In genomic region chr12:112909693-112910092, GRCh38 we compare ENCODE assay signal across 23 cellular contexts. TPM values are rescaled to one million over a fixed set of nuclear protein-coding genes. Genes with fewer than 3 reads are reported as not detected.
DNase-seq lines count a peak whose midpoint lies in the region; ATAC-seq and TF ChIP-seq lines count a peak whose summit lies in the region.
"Had no signal": no experiment of that assay in that cellular context is flagged by ENCODE, and none has a peak within 500 bp of the region (broad histone marks: within the 10 kb centered on the region; RNA-seq: fewer than 3 reads in every experiment).

No MANE protein-coding gene starts in this region.

- no peak for DNase-seq in activated naive CD4-positive, alpha-beta T cell treated with anti-CD3 and anti-CD28 coated beads, Interleukin-2, amount 10 ng/mL, durations not matched to agents 7 days and 5 days
- no peak for DNase-seq in activated naive CD4-positive, alpha-beta T cell treated with anti-CD3 and anti-CD28 coated beads, Interleukin-2, amount 50 U/mL, for 72 hours (ENCODE audit: low spot score in 2 of 2)
- DNase-seq in activated naive CD8-positive, alpha-beta T cell treated with anti-CD3 and anti-CD28 coated beads for 36 hours = no peak
- DNase-seq in osteoblast (ENCODE audit: insufficient read length, low spot score, missing footprints) (peak; percentile 11), ovary (no peak), HK-2 (ENCODE audit: unreplicated experiment) (no peak)
- DNase-seq: activated CD4-positive, CD25-positive, alpha-beta regulatory T cell; activated gamma-delta T cell; anterior cingulate cortex; central memory CD4-positive, alpha-beta T cell; DMS79; foreskin keratinocyte; immature natural killer cell; Karpas-422; midbrain; NCI-H187; NCI-H69; nephron progenitor cell; SK-N-SH had no signal

- H2AFZ ChIP-seq in osteoblast (ENCODE audit: low read length) = no peak overlapping the region
- H2AFZ ChIP-seq: hepatocyte had no signal

- H3K4me1 Mint-ChIP-seq in activated naive CD4-positive, alpha-beta T cell treated with anti-CD3 and anti-CD28 coated beads, Interleukin-2, amount 10 ng/mL, durations not matched to agents 7 days and 5 days = peaks cover 64% of the 10 kb centered on the region
- peaks cover 36% of the 10 kb centered on the region for H3K4me1 Mint-ChIP-seq in activated naive CD8-positive, alpha-beta T cell treated with anti-CD3 and anti-CD28 coated beads for 36 hours

- H3K4me3 ChIP-seq in GM08714 (ENCODE audit: low read length) (peak overlapping the region; percentile 14; the same call in 1 of the 2 replicates), osteoblast (ENCODE audit: insufficient read depth, low read length) (no peak overlapping the region), ovary (no peak overlapping the region)
- H3K4me3 ChIP-seq: hepatocyte had no signal

- peaks cover 20% of the 10 kb centered on the region for H3K9me3 Mint-ChIP-seq in activated naive CD4-positive, alpha-beta T cell treated with anti-CD3 and anti-CD28 coated beads, Interleukin-2, amount 10 ng/mL, durations not matched to agents 7 days and 5 days
- H3K9me3 Mint-ChIP-seq in activated naive CD4-positive, alpha-beta T cell treated with anti-CD3 and anti-CD28 coated beads, Interleukin-2, amount 50 U/mL, for 72 hours = peaks cover 7 to 19% of the 10 kb centered on the region in 2 donors
- H3K9me3 Mint-ChIP-seq in activated naive CD8-positive, alpha-beta T cell treated with anti-CD3 and anti-CD28 coated beads for 36 hours = peaks cover 15% of the 10 kb centered on the region

- TF ChIP-seq EP300 in ovary (IDR thresholded peaks at IDR 0.05) = no peak

- H3K27me3 Mint-ChIP-seq in activated naive CD4-positive, alpha-beta T cell treated with anti-CD3 and anti-CD28 coated beads, Interleukin-2, amount 10 ng/mL, durations not matched to agents 7 days and 5 days = no peaks in the 10 kb centered on the region
- H3K27me3 Mint-ChIP-seq in activated naive CD8-positive, alpha-beta T cell treated with anti-CD3 and anti-CD28 coated beads for 36 hours = no peaks in the 10 kb centered on the region

- no peaks in the 10 kb centered on the region for H4K20me1 ChIP-seq in osteoblast (ENCODE audit: insufficient read depth, low read length)

- H3K36me3 ChIP-seq in osteoblast (ENCODE audit: insufficient read depth, low read length) = no peaks in the 10 kb centered on the region
- no peaks in the 10 kb centered on the region for H3K36me3 ChIP-seq in ovary

- no peak overlapping the region for H3K27ac ChIP-seq in osteoblast (ENCODE audit: low read depth, low read length)
- H3K27ac ChIP-seq in ovary = no peak overlapping the region
- H3K27ac ChIP-seq: foreskin keratinocyte, hepatocyte had no signal

- TF ChIP-seq CTCF in osteoblast (IDR thresholded peaks at IDR 0.05; ENCODE audit: extremely low read depth, low read depth, low read length) = no peak
- TF ChIP-seq CTCF in ovary (IDR thresholded peaks at IDR 0.05) = no peak

- H3K36me3 Mint-ChIP-seq in activated naive CD4-positive, alpha-beta T cell treated with anti-CD3 and anti-CD28 coated beads, Interleukin-2, amount 10 ng/mL, durations not matched to agents 7 days and 5 days = peaks cover 61% of the 10 kb centered on the region
- H3K36me3 Mint-ChIP-seq in activated naive CD4-positive, alpha-beta T cell treated with anti-CD3 and anti-CD28 coated beads, Interleukin-2, amount 50 U/mL, for 72 hours = peaks cover 14 to 74% of the 10 kb centered on the region in 2 donors
- peaks cover 42% of the 10 kb centered on the region for H3K36me3 Mint-ChIP-seq in activated naive CD8-positive, alpha-beta T cell treated with anti-CD3 and anti-CD28 coated beads for 36 hours

- CTCF ChIA-PET in activated naive CD4-positive, alpha-beta T cell treated with anti-CD3 and anti-CD28 coated beads, Interleukin-2, amount 10 ng/mL, durations not matched to agents 7 days and 5 days (lab: Charles Lee) = interaction anchor here (2.3 kb wide), 1 partner anchor 28 kb away, joined by 7 read pairs; no protein-coding TSS in a partner anchor

- intact Hi-C loops in ovary (cut with DNase I) = no loop called here

- WGBS in ovary, 3 donors = 96 to 98% (median 98%) methylated on average over 4 of the region's 4 CpGs

- peaks cover 6% of the 10 kb centered on the region for H3K9me3 ChIP-seq in osteoblast (ENCODE audit: low read depth, low read length)
- H3K9me3 ChIP-seq in ovary = peaks cover 0 to 4% of the 10 kb centered on the region in 2 donors

- H3K27ac Mint-ChIP-seq in activated naive CD4-positive, alpha-beta T cell treated with anti-CD3 and anti-CD28 coated beads, Interleukin-2, amount 10 ng/mL, durations not matched to agents 7 days and 5 days = no peak overlapping the region
- peak overlapping the region in 1 of 2 donors; percentile 44 for H3K27ac Mint-ChIP-seq in activated naive CD4-positive, alpha-beta T cell treated with anti-CD3 and anti-CD28 coated beads, Interleukin-2, amount 50 U/mL, for 72 hours
- H3K27ac Mint-ChIP-seq in activated naive CD8-positive, alpha-beta T cell treated with anti-CD3 and anti-CD28 coated beads for 36 hours = peak overlapping the region; percentile 34
- H3K27ac Mint-ChIP-seq: nephron progenitor cell had no signal

- H3K4me1 ChIP-seq in osteoblast (ENCODE audit: insufficient read depth, low read length) (peaks cover 20% of the 10 kb centered on the region), ovary (ENCODE audit: insufficient read depth) (peaks cover 3% of the 10 kb centered on the region)

- H3K4me3 Mint-ChIP-seq in activated naive CD4-positive, alpha-beta T cell treated with anti-CD3 and anti-CD28 coated beads, Interleukin-2, amount 10 ng/mL, durations not matched to agents 7 days and 5 days = peak overlapping the region; percentile 94
- no peak overlapping the region for H3K4me3 Mint-ChIP-seq in activated naive CD8-positive, alpha-beta T cell treated with anti-CD3 and anti-CD28 coated beads for 36 hours
- H3K4me3 Mint-ChIP-seq: nephron progenitor cell had no signal

- H3K4me2 ChIP-seq in osteoblast (ENCODE audit: insufficient read depth, low read length) = no peak overlapping the region
- H3K4me2 ChIP-seq: hepatocyte, SK-N-SH had no signal

- TF ChIP-seq POLR2A in ovary (IDR thresholded peaks at IDR 0.05) = no peak

- H3K27me3 ChIP-seq in osteoblast (ENCODE audit: insufficient read depth, low read length) (peaks cover 21% of the 10 kb centered on the region), ovary (no peaks in the 10 kb centered on the region)
- H3K27me3 ChIP-seq: foreskin keratinocyte, hepatocyte had no signal

- no peak for ATAC-seq in activated naive CD4-positive, alpha-beta T cell treated with anti-CD3 and anti-CD28 coated beads, Interleukin-2, amount 50 U/mL, for 72 hours
- ATAC-seq: foreskin keratinocyte, left lobe of liver, sciatic nerve had no signal

- H3K79me2 ChIP-seq in osteoblast (ENCODE audit: insufficient read depth, low read length) = no peaks in the 10 kb centered on the region

RNA-seq across cellular contexts. Expression of gene OAS1, which starts 2.9 kb away (rescaled TPM):
- 10 to 100 TPM; 17.8 to 85.9 TPM for total RNA-seq in activated naive CD4-positive, alpha-beta T cell treated with anti-CD3 and anti-CD28 coated beads, Interleukin-2, amount 50 U/mL, for 72 hours
- total RNA-seq in activated naive CD8-positive, alpha-beta T cell treated with anti-CD3 and anti-CD28 coated beads for 36 hours = 10 to 100 TPM; 33.6 to 34.9 TPM
- 0.59 and 3.6 TPM in 2 replicates for total RNA-seq in osteoblast
- total RNA-seq in ovary = 10 to 100 TPM in 2 of 7 donors, 1 to 10 TPM in 5; 5.2 to 14.8 (median 7.5) TPM
- 10 to 100 TPM; 12.1 to 47.5 TPM for polyA plus RNA-seq in ovary

RNA-seq across cellular contexts. Expression of gene OAS3, which starts 28.6 kb away (rescaled TPM):
- 10 to 100 TPM; 21.8 to 76.6 TPM for total RNA-seq in activated naive CD4-positive, alpha-beta T cell treated with anti-CD3 and anti-CD28 coated beads, Interleukin-2, amount 50 U/mL, for 72 hours
- 10 to 100 TPM; 37.4 to 39.8 TPM for total RNA-seq in activated naive CD8-positive, alpha-beta T cell treated with anti-CD3 and anti-CD28 coated beads for 36 hours
- total RNA-seq in osteoblast = 1.8 and 6.9 TPM in 2 replicates
- 10 to 100 TPM in 2 of 7 donors, 1 to 10 TPM in 5; 2.3 to 12.6 (median 7.6) TPM for total RNA-seq in ovary
- polyA plus RNA-seq in ovary = 10 to 100 TPM in 1 of 2 donors, 1 to 10 TPM in 1; 8.1 to 26.2 TPM
